6 cellular contexts compared by ENCODE assay signal in genomic region chr9:88133547-88133946, GRCh38. TPM values are rescaled to one million over a fixed set of nuclear protein-coding genes. Genes with fewer than 3 reads are reported as not detected.
"Had no signal": no experiment of that assay in that cellular context is flagged by ENCODE, and none has a peak within 500 bp of the region (broad histone marks: within the 10 kb centered on the region; RNA-seq: fewer than 3 reads in every experiment).

No MANE protein-coding gene starts in this region.

RNA-seq across cellular contexts. Expression of gene SPATA31C2, which starts 4.7 kb away (rescaled TPM):
- total RNA-seq: activated B cell treated with CpG ODN at 0.5 μM for 24 hours, aorta, cerebellum, M059J, RPMI7951, SJSA1 had no signal
